Comparison of ENCODE assay signal across 25 cellular contexts in the genomic region with DNA sequence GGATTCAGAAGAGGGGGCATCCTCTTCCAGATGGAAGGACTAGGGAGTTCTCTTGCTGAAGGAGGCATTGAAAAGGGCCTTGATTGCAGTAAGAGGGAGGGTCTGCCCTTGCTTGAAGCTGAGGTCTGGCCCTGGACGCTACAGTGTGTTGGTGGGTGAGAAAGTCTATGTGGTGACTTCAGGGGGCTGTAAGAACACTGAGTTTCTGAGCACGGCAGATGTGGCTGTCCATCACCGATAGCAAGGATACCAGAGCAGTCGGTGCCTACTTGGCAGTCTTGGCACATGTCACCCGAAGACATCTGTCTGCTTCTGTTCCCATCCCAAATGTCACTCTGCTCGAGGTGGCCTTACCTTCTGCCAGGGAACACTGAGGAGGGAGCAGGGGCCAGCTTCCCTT.
DNase-seq lines count a peak whose midpoint lies in the region; ATAC-seq, FAIRE-seq and TF ChIP-seq lines count a peak whose summit lies in the region.
"Had no signal": no experiment of that assay in that cellular context is flagged by ENCODE, and none has a peak within 500 bp of the region (broad histone marks: within the 10 kb centered on the region; RNA-seq: fewer than 3 reads in every experiment).

No MANE protein-coding gene starts in this region.

- 22% methylated on average over 6 of the region's 6 CpGs for WGBS in GM12878 (ENCODE audit: insufficient coverage, insufficient replicate concordance, low lambda C conversion rate, missing lambda C conversion rate)

- no peaks in the 10 kb centered on the region for H3K9me3 ChIP-seq in GM12878 (replicated peaks; ENCODE audit: control insufficient read depth, insufficient read depth, low read length)
- H3K9me3 ChIP-seq: A549; BE2C; BLaER1 treated with 17β-estradiol and CSF1 and Interleukin-3, amounts not matched to agents 10 nM and 100 nM; HAP-1 had no signal

- TF ChIP-seq CTCF in GM12878 (IDR thresholded peaks at IDR 0.05 in 2 of 3, conservative IDR thresholded peaks at IDR 0.05 in 1 of 3; ENCODE audit: control insufficient read depth in 2 of 3, extremely low read depth in 1 of 3, insufficient read depth in 1 of 3, low read depth in 3 of 3, low read length in 3 of 3) (no peak), GM10266 (IDR thresholded peaks at IDR 0.05; ENCODE audit: control insufficient read depth, insufficient read depth, low read depth, missing control alignments) (no peak)

- FAIRE-seq in GM12878 (lab: Jason Lieb, UNC) = peak; percentile 31
- FAIRE-seq: A549, D721Med, G401.6, GM12891, GM18507, H54 had no signal

- no peaks in the 10 kb centered on the region; a peak in 1 of 4 replicates for H3K27me3 ChIP-seq in GM12878 (replicated peaks in 1 of 2; ENCODE audit: control insufficient read depth in 2 of 2, insufficient read depth in 2 of 2, low read length in 1 of 2)
- H3K27me3 ChIP-seq: BE2C; BLaER1 treated with 17β-estradiol and CSF1 and Interleukin-3, amounts not matched to agents 10 nM and 100 nM had no signal

- DNase-seq in NCI-H1694 (lab: John Stamatoyannopoulos, UW) = peak; percentile 3
- DNase-seq in NCI-H1694 treated with DMSO at 0.1 percent for 48 hours (lab: John Stamatoyannopoulos, UW) = no peak
- DNase-seq in GM12878 (ENCODE audit: low read depth, low spot score) = no peak
- peak; percentile 3 for DNase-seq in myocyte (ENCODE audit: low read depth)
- no peak for DNase-seq in epidermal melanocyte (ENCODE audit: insufficient read length, low spot score)
- no peak for DNase-seq in GM10266 (ENCODE audit: extremely low spot score)
- DNase-seq: 8988T; ACHN; AML-193; BE2C; CD4-positive, alpha-beta T cell; CD8-positive, alpha-beta memory T cell; DMS153; DND-41; HFFc6 had no signal

- H2AFZ ChIP-seq in GM12878 (ENCODE audit: control insufficient read depth, low read depth, low read length) = no peak overlapping the region
- H2AFZ ChIP-seq: GM23338 had no signal

- TF ChIP-seq EP300 in GM12878 (IDR thresholded peaks at IDR 0.05; ENCODE audit: borderline replicate concordance in 1 of 2, control insufficient read depth in 1 of 2, low read depth in 2 of 2, low read length in 2 of 2) = no peak

- no peaks in the 10 kb centered on the region for H3K36me3 ChIP-seq in GM12878 (ENCODE audit: control insufficient read depth in 2 of 2, insufficient read depth in 2 of 2, low read length in 1 of 2)
- H3K36me3 ChIP-seq: BE2C; BLaER1 treated with 17β-estradiol and CSF1 and Interleukin-3, amounts not matched to agents 10 nM and 100 nM; HAP-1 had no signal

- TF ChIP-seq POLR2A in GM12878 (IDR thresholded peaks at IDR 0.05; ENCODE audit: low read depth, low read length) = no peak

- no peaks in the 10 kb centered on the region for H3K4me1 ChIP-seq in GM12878 (ENCODE audit: control insufficient read depth, insufficient read depth, low read length)
- H3K4me1 ChIP-seq: A549; BE2C; BLaER1 treated with 17β-estradiol and CSF1 and Interleukin-3, amounts not matched to agents 10 nM and 100 nM had no signal

- ATAC-seq in GM12878 = no peak
- no peak for ATAC-seq in HG02840 (IDR thresholded peaks at IDR 0.05; ENCODE audit: low FRiP score, unreplicated experiment)
- ATAC-seq: A549, GM23338 had no signal

- no peak overlapping the region for H3K9ac ChIP-seq in GM12878 (ENCODE audit: control insufficient read depth, insufficient read depth, low read length)
- H3K9ac ChIP-seq: BLaER1 treated with 17β-estradiol and CSF1 and Interleukin-3, amounts not matched to agents 10 nM and 100 nM had no signal

- no peaks in the 10 kb centered on the region for H3K79me2 ChIP-seq in GM12878 (ENCODE audit: control insufficient read depth, insufficient read depth, low read length)

- no peak overlapping the region for H3K27ac ChIP-seq in GM12878 (ENCODE audit: control insufficient read depth, insufficient read depth)
- H3K27ac ChIP-seq: A549; BLaER1 treated with 17β-estradiol and CSF1 and Interleukin-3, amounts not matched to agents 10 nM and 100 nM had no signal

- TF ChIP-seq RAD21 in GM12878 (IDR thresholded peaks at IDR 0.05; ENCODE audit: insufficient read depth, low read depth, low read length) = no peak

- intact Hi-C loops in GM12878 (cut with micrococcal nuclease; ENCODE audit: unreplicated experiment) = no loop called here

- H3K4me3 ChIP-seq in GM12878 = no peak overlapping the region
- H3K4me3 ChIP-seq: A549; BLaER1 treated with 17β-estradiol and CSF1 and Interleukin-3, amounts not matched to agents 10 nM and 100 nM; GM23338; HAP-1 had no signal

- in situ Hi-C loops in GM12878 (cut with MboI) = no loop called here

- SMC1A ChIA-PET in GM12878 (lab: Charles Lee; ENCODE audit: uncharacterized antibody, unreplicated experiment) = interaction anchor here (0.8 kb wide), 1 partner anchor 10 kb away, joined by 3 read pairs; no protein-coding TSS in a partner anchor

- H3K4me2 ChIP-seq in GM12878 (ENCODE audit: control insufficient read depth, insufficient read depth) = no peak overlapping the region
- H3K4me2 ChIP-seq: A549; BLaER1 treated with 17β-estradiol and CSF1 and Interleukin-3, amounts not matched to agents 10 nM and 100 nM; GM23338 had no signal

- CTCF ChIA-PET in GM12878 (lab: Yijun Ruan, JAX) = interaction anchor here (0.5 kb wide), 1 partner anchor 25 kb away, joined by 3 read pairs; no protein-coding TSS in a partner anchor

- no TSS peak for BruUV-seq in GM12878 (replicated peaks; lab: Mats Ljungman, UMichigan)

- RAD21 ChIA-PET in GM12878 (lab: Charles Lee; ENCODE audit: unreplicated experiment) = no interaction called here

- POLR2A ChIA-PET in GM12878 (lab: Charles Lee) = no interaction called here

- no peaks in the 10 kb centered on the region for H4K20me1 ChIP-seq in GM12878 (ENCODE audit: control insufficient read depth, insufficient read depth)
- H4K20me1 ChIP-seq: BLaER1 treated with 17β-estradiol and CSF1 and Interleukin-3, amounts not matched to agents 10 nM and 100 nM had no signal

TF ChIP-seq in GM12878, 131 proteins besides CTCF, POLR2A, EP300 and RAD21:
- TF ChIP-seq BHLHE40 (IDR thresholded peaks at IDR 0.05; ENCODE audit: borderline replicate concordance in 1 of 2, low read depth in 2 of 2, low read length in 1 of 2) = no peak
- no peak for TF ChIP-seq RUNX3 (IDR thresholded peaks at IDR 0.05; ENCODE audit: low read length)
- TF ChIP-seq, protein P1, sequence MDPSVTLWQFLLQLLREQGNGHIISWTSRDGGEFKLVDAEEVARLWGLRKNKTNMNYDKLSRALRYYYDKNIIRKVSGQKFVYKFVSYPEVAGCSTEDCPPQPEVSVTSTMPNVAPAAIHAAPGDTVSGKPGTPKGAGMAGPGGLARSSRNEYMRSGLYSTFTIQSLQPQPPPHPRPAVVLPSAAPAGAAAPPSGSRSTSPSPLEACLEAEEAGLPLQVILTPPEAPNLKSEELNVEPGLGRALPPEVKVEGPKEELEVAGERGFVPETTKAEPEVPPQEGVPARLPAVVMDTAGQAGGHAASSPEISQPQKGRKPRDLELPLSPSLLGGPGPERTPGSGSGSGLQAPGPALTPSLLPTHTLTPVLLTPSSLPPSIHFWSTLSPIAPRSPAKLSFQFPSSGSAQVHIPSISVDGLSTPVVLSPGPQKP (IDR thresholded peaks at IDR 0.05; ENCODE audit: low read depth, low read length) = no peak
- no peak for TF ChIP-seq SIN3A (IDR thresholded peaks at IDR 0.05; ENCODE audit: low read depth, low read length)
- TF ChIP-seq HDAC2 (IDR thresholded peaks at IDR 0.05) = no peak
- no peak for TF ChIP-seq RELA (IDR thresholded peaks at IDR 0.05; ENCODE audit: borderline replicate concordance, partially characterized antibody)
- TF ChIP-seq BMI1 (IDR thresholded peaks at IDR 0.05; ENCODE audit: borderline replicate concordance) = no peak
- no peak for TF ChIP-seq TAF1 (IDR thresholded peaks at IDR 0.05; ENCODE audit: borderline replicate concordance, low read depth, low read length)
- TF ChIP-seq, protein P2, sequence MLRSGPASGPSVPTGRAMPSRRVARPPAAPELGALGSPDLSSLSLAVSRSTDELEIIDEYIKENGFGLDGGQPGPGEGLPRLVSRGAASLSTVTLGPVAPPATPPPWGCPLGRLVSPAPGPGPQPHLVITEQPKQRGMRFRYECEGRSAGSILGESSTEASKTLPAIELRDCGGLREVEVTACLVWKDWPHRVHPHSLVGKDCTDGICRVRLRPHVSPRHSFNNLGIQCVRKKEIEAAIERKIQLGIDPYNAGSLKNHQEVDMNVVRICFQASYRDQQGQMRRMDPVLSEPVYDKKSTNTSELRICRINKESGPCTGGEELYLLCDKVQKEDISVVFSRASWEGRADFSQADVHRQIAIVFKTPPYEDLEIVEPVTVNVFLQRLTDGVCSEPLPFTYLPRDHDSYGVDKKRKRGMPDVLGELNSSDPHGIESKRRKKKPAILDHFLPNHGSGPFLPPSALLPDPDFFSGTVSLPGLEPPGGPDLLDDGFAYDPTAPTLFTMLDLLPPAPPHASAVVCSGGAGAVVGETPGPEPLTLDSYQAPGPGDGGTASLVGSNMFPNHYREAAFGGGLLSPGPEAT (IDR thresholded peaks at IDR 0.05; ENCODE audit: low read depth) = no peak
TF ChIP-seq in GM12878: peak in this region for 0.

Comparison
In these comparisons a context has a peak if more than half of its experiments do, and no peak if none do; other contexts are left out.
1. DNase-seq: peak in NCI-H1694 (single experiment) and myocyte (single experiment); none in NCI-H1694 treated with DMSO at 0.1 percent for 48 hours (single experiment), GM12878 (single experiment), epidermal melanocyte (single experiment) and GM10266 (single experiment).